Comparison of ENCODE assay signal across 21 cellular contexts in genomic region chr3:126542340-126543241, GRCh38. TPM values are rescaled to one million over a fixed set of nuclear protein-coding genes. Genes with fewer than 3 reads are reported as not detected.
DNase-seq lines count a peak whose midpoint lies in the region; ATAC-seq and TF ChIP-seq lines count a peak whose summit lies in the region.
"Had no signal": no experiment of that assay in that cellular context is flagged by ENCODE, and none has a peak within 500 bp of the region (broad histone marks: within the 10 kb centered on the region; RNA-seq: fewer than 3 reads in every experiment).

No MANE protein-coding gene starts in this region.

- peaks cover 13% of the 10 kb centered on the region for H3K27me3 Mint-ChIP-seq in osteocyte (ENCODE audit: unreplicated experiment)

- H3K36me3 ChIP-seq in ACC112 (ENCODE audit: insufficient read depth, low read length): no peaks in the 10 kb centered on the region
- no peaks in the 10 kb centered on the region for H3K36me3 ChIP-seq in Peyer's patch
- H3K36me3 ChIP-seq in MG63: no peaks in the 10 kb centered on the region

- H3K4me1 ChIP-seq in ACC112 (ENCODE audit: control insufficient read depth, insufficient read depth, low read length, unreplicated experiment) (peaks cover 19% of the 10 kb centered on the region), Peyer's patch (no peaks in the 10 kb centered on the region)

- peaks cover 20% of the 10 kb centered on the region for H3K4me1 Mint-ChIP-seq in osteocyte (ENCODE audit: unreplicated experiment)
- H3K4me1 Mint-ChIP-seq: activated T-helper 17 cell treated with anti-CD3 and anti-CD28 coated beads, Interleukin-2, amount 50 U/mL, for 72 hours; B cell had no signal

- intact Hi-C loops in head of caudate nucleus (cut with DNase I): no loop called here

- H3K4me3 Mint-ChIP-seq in osteocyte (ENCODE audit: unreplicated experiment): no peak overlapping the region
- H3K4me3 Mint-ChIP-seq: activated T-helper 17 cell treated with anti-CD3 and anti-CD28 coated beads, Interleukin-2, amount 50 U/mL, for 72 hours; B cell; HFFc6; T-cell had no signal

- H3K79me2 ChIP-seq in ACC112 (ENCODE audit: control insufficient read depth, insufficient read depth, low read length, unreplicated experiment): no peaks in the 10 kb centered on the region

- H3K9me3 Mint-ChIP-seq in osteocyte (ENCODE audit: unreplicated experiment): peaks cover 4% of the 10 kb centered on the region
- H3K9me3 Mint-ChIP-seq: activated T-helper 17 cell treated with anti-CD3 and anti-CD28 coated beads, Interleukin-2, amount 50 U/mL, for 72 hours; HFFc6; T-cell had no signal

- H3K27ac ChIP-seq in ACC112 (ENCODE audit: low read depth, low read length) (no peak overlapping the region), Peyer's patch (no peak overlapping the region)
- H3K27ac ChIP-seq: PC-9 had no signal

- DNase-seq in Peyer's patch (peak; percentile 6 to 42 (median 38)), head of caudate nucleus (peak in 23 of 42 donors; percentile 1 to 38 (median 9)), osteocyte (ENCODE audit: extremely low spot score, unreplicated experiment) (peak; percentile 82), MG63 (no peak), retina (no peak), NCI-H524 (lab: John Stamatoyannopoulos, UW) (no peak)
- DNase-seq: activated CD4-positive, CD25-positive, alpha-beta regulatory T cell treated with anti-CD3 and anti-CD28 coated beads, Interleukin-2, amount 50 U/mL, for 72 hours; effector CD4-positive, alpha-beta T cell; HFFc6; mammary epithelial cell; NCI-H146; NCI-H526; PC-9; stimulated activated CD4-positive, alpha-beta T cell treated with anti-CD3 and anti-CD28 coated beads, Interleukin-12 subunit alpha, Interleukin-12 subunit beta, amount 100 ng/mL, for 4 hours; substantia nigra had no signal

- TF ChIP-seq CTCF in Peyer's patch (IDR thresholded peaks at IDR 0.05): no peak
- no peak for TF ChIP-seq CTCF in osteocyte (IDR thresholded peaks at IDR 0.05)

- ATAC-seq in GM18858 (IDR thresholded peaks at IDR 0.05; ENCODE audit: unreplicated experiment): no peak
- ATAC-seq: activated T-helper 17 cell treated with anti-CD3 and anti-CD28 coated beads, Interleukin-2, amount 50 U/mL, for 72 hours; T-cell had no signal

- H3K27me3 ChIP-seq in ACC112 (ENCODE audit: insufficient read depth, low read length) (peaks cover 41% of the 10 kb centered on the region), Peyer's patch (no peaks in the 10 kb centered on the region), MG63 (no peaks in the 10 kb centered on the region)

- no peak for TF ChIP-seq POLR2A in Peyer's patch (IDR thresholded peaks at IDR 0.05)

- H3K9me3 ChIP-seq in Peyer's patch (no peaks in the 10 kb centered on the region), MG63 (no peaks in the 10 kb centered on the region)

- no peaks in the 10 kb centered on the region for H3K36me3 Mint-ChIP-seq in osteocyte (ENCODE audit: unreplicated experiment)
- H3K36me3 Mint-ChIP-seq: T-cell had no signal

- no peak overlapping the region for H2AFZ ChIP-seq in ACC112 (ENCODE audit: low read length, unreplicated experiment)
- H2AFZ ChIP-seq: PC-9 had no signal

- H3K4me3 ChIP-seq in ACC112 (ENCODE audit: low read depth, low read length) (peak overlapping the region; percentile 9; the same call in 1 of the 2 replicates), Peyer's patch (no peak overlapping the region), MG63 (no peak overlapping the region)
- H3K4me3 ChIP-seq: PC-9 had no signal

- no peak overlapping the region for H3K27ac Mint-ChIP-seq in osteocyte (ENCODE audit: unreplicated experiment)
- H3K27ac Mint-ChIP-seq: activated T-helper 17 cell treated with anti-CD3 and anti-CD28 coated beads, Interleukin-2, amount 50 U/mL, for 72 hours; B cell; HFFc6; T-cell had no signal

RNA-seq across cellular contexts. Expression of gene C3orf22, which starts 16.1 kb away (rescaled TPM):
- total RNA-seq in Peyer's patch: not detected
- total RNA-seq in osteocyte: not detected in 2 replicates
- not detected in 2 replicates for total RNA-seq in MG63 (2014; rRNA removed; shearing (Covaris generic); ENCODE audit: low replicate concordance)
- total RNA-seq: activated T-helper 17 cell treated with anti-CD3 and anti-CD28 coated beads, Interleukin-2, amount 50 U/mL, for 72 hours; B cell; HFFc6; LHCN-M2; mammary epithelial cell; PC-9; T-cell had no signal

RNA-seq across cellular contexts. Expression of gene CHST13, which starts 18.6 kb away (rescaled TPM):
- total RNA-seq in Peyer's patch (1 to 10 TPM in 2 of 4 donors, not detected in 2; 2.8 to 2.9 TPM), osteocyte (not detected in 2 replicates)
- not detected in 2 replicates for total RNA-seq in MG63 (2014; rRNA removed; shearing (Covaris generic); ENCODE audit: low replicate concordance)
- total RNA-seq: activated T-helper 17 cell treated with anti-CD3 and anti-CD28 coated beads, Interleukin-2, amount 50 U/mL, for 72 hours; B cell; HFFc6; LHCN-M2; mammary epithelial cell had no signal

RNA-seq across cellular contexts. Expression of gene UROC1, which starts 25.0 kb away (rescaled TPM):
- not detected for total RNA-seq in Peyer's patch
- not detected in 2 replicates for total RNA-seq in osteocyte
- not detected in 2 replicates for total RNA-seq in MG63 (2014; rRNA removed; shearing (Covaris generic); ENCODE audit: low replicate concordance)
- total RNA-seq: activated T-helper 17 cell treated with anti-CD3 and anti-CD28 coated beads, Interleukin-2, amount 50 U/mL, for 72 hours; B cell; HFFc6; LHCN-M2; mammary epithelial cell; PC-9 had no signal

Comparison
In these comparisons a context has a peak if more than half of its experiments do, and no peak if none do; other contexts are left out.
1. DNase-seq: peak in Peyer's patch (3 of 3), head of caudate nucleus (23 of 42) and osteocyte (single experiment); none in MG63 (single experiment), retina (single experiment) and NCI-H524 (0 of 2).